1 cellular context compared by ENCODE assay signal in the genomic region with DNA sequence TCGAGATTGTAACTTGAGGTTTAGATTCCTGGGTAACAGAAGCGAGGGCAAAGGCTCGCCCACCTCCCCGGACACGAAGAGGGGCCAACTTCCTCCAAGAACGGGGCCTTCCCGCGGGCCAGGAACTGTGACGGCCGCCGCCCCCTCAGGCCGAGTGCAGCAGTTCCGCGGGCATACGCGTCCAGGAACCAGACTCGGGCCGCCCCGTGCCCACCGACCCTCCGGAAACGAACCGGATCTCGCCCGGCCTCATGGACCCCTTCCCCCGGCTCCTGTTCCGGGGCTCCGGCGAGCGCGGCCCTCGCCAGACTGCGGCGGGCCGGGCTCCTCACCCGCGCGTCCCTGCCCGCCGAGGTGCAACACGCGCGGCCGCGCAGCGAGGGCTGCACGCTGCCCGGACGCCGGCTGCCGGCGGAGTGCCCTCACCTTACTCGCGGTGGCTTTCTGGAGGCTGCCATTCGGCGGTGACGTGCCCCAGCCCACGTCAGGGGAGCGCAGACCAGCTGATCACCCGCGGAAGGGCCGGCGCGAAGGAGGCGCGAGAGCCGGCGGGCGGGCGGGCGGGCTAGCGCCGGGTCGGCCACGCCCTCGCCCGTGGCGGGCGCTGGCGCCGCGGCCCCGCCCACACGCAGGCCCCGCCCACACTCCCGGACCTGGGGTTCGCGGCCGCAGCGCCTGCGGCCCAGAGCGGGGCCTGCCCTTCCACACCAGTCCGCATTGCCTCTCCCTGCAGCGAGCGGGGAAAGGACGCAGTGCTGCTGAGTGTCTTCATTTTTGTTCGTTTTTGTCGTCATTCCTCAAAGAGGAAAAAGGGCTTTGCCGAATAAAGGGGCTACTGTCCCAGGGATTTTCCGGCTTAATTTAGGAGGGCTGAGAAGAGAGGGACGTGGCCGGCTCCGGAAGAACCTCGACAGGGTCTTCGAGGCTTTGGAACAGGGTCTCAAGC.
TF ChIP-seq lines count a peak whose summit lies in the region.

A gene (minus strand): TSS at position 536 of the 946 bp plus-strand sequence. CDS start 78 bp downstream, at position 458.

TF ChIP-seq in HepG2, 621 proteins besides CTCF, POLR2A, EP300 and RAD21 (continued from another document):
- TF ChIP-seq, protein P1, sequence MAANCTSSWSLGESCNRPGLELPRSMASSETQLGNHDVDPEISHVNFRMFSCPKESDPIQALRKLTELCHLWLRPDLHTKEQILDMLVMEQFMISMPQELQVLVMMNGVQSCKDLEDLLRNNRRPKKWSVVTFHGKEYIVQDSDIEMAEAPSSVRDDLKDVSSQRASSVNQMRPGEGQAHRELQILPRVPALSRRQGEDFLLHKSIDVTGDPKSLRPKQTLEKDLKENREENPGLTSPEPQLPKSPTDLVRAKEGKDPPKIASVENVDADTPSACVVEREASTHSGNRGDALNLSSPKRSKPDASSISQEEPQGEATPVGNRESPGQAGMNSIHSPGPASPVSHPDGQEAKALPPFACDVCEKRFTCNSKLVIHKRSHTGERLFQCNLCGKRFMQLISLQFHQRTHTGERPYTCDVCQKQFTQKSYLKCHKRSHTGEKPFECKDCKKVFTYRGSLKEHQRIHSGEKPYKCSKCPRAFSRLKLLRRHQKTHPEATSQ (CRISPR knock-in tag; IDR thresholded peaks at IDR 0.05; ENCODE audit: borderline replicate concordance), result no peak
- TF ChIP-seq SCMH1 (CRISPR knock-in tag; IDR thresholded peaks at IDR 0.05; ENCODE audit: borderline replicate concordance), result no peak
- no peak; the same call in 1 of the 2 replicates for TF ChIP-seq ZNF670 (CRISPR knock-in tag; IDR thresholded peaks at IDR 0.05; ENCODE audit: borderline replicate concordance)
- TF ChIP-seq, protein P2, sequence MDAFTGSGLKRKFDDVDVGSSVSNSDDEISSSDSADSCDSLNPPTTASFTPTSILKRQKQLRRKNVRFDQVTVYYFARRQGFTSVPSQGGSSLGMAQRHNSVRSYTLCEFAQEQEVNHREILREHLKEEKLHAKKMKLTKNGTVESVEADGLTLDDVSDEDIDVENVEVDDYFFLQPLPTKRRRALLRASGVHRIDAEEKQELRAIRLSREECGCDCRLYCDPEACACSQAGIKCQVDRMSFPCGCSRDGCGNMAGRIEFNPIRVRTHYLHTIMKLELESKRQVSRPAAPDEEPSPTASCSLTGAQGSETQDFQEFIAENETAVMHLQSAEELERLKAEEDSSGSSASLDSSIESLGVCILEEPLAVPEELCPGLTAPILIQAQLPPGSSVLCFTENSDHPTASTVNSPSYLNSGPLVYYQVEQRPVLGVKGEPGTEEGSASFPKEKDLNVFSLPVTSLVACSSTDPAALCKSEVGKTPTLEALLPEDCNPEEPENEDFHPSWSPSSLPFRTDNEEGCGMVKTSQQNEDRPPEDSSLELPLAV (CRISPR knock-in tag; conservative IDR thresholded peaks at IDR 0.05; ENCODE audit: low read depth), result no peak
- TF ChIP-seq, protein P3, sequence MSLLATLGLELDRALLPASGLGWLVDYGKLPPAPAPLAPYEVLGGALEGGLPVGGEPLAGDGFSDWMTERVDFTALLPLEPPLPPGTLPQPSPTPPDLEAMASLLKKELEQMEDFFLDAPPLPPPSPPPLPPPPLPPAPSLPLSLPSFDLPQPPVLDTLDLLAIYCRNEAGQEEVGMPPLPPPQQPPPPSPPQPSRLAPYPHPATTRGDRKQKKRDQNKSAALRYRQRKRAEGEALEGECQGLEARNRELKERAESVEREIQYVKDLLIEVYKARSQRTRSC (CRISPR knock-in tag; IDR thresholded peaks at IDR 0.05; ENCODE audit: low read depth), result no peak
- TF ChIP-seq NR2F2 (IDR thresholded peaks at IDR 0.05; ENCODE audit: borderline replicate concordance, low read depth), result no peak
- TF ChIP-seq CHCHD3 (CRISPR knock-in tag; IDR thresholded peaks at IDR 0.05), result no peak
- TF ChIP-seq FOSL2 (CRISPR knock-in tag; IDR thresholded peaks at IDR 0.05), result no peak; the same call in 1 of the 2 replicates
- TF ChIP-seq DNMT3B (CRISPR knock-in tag; conservative IDR thresholded peaks at IDR 0.05), result no peak
- TF ChIP-seq, protein P4, sequence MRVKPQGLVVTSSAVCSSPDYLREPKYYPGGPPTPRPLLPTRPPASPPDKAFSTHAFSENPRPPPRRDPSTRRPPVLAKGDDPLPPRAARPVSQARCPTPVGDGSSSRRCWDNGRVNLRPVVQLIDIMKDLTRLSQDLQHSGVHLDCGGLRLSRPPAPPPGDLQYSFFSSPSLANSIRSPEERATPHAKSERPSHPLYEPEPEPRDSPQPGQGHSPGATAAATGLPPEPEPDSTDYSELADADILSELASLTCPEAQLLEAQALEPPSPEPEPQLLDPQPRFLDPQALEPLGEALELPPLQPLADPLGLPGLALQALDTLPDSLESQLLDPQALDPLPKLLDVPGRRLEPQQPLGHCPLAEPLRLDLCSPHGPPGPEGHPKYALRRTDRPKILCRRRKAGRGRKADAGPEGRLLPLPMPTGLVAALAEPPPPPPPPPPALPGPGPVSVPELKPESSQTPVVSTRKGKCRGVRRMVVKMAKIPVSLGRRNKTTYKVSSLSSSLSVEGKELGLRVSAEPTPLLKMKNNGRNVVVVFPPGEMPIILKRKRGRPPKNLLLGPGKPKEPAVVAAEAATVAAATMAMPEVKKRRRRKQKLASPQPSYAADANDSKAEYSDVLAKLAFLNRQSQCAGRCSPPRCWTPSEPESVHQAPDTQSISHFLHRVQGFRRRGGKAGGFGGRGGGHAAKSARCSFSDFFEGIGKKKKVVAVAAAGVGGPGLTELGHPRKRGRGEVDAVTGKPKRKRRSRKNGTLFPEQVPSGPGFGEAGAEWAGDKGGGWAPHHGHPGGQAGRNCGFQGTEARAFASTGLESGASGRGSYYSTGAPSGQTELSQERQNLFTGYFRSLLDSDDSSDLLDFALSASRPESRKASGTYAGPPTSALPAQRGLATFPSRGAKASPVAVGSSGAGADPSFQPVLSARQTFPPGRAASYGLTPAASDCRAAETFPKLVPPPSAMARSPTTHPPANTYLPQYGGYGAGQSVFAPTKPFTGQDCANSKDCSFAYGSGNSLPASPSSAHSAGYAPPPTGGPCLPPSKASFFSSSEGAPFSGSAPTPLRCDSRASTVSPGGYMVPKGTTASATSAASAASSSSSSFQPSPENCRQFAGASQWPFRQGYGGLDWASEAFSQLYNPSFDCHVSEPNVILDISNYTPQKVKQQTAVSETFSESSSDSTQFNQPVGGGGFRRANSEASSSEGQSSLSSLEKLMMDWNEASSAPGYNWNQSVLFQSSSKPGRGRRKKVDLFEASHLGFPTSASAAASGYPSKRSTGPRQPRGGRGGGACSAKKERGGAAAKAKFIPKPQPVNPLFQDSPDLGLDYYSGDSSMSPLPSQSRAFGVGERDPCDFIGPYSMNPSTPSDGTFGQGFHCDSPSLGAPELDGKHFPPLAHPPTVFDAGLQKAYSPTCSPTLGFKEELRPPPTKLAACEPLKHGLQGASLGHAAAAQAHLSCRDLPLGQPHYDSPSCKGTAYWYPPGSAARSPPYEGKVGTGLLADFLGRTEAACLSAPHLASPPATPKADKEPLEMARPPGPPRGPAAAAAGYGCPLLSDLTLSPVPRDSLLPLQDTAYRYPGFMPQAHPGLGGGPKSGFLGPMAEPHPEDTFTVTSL (CRISPR knock-in tag; IDR thresholded peaks at IDR 0.05; ENCODE audit: borderline replicate concordance), result no peak
- 0 out of 2 replicates have a peak, but pooled peaks have one; percentile 62 for TF ChIP-seq KLF11 (CRISPR knock-in tag; IDR thresholded peaks at IDR 0.05)
- TF ChIP-seq ZNF7 (CRISPR knock-in tag; IDR thresholded peaks at IDR 0.05), result no peak
- no peak for TF ChIP-seq NAIF1 (CRISPR knock-in tag; IDR thresholded peaks at IDR 0.05; ENCODE audit: borderline replicate concordance)
- TF ChIP-seq, protein P5, sequence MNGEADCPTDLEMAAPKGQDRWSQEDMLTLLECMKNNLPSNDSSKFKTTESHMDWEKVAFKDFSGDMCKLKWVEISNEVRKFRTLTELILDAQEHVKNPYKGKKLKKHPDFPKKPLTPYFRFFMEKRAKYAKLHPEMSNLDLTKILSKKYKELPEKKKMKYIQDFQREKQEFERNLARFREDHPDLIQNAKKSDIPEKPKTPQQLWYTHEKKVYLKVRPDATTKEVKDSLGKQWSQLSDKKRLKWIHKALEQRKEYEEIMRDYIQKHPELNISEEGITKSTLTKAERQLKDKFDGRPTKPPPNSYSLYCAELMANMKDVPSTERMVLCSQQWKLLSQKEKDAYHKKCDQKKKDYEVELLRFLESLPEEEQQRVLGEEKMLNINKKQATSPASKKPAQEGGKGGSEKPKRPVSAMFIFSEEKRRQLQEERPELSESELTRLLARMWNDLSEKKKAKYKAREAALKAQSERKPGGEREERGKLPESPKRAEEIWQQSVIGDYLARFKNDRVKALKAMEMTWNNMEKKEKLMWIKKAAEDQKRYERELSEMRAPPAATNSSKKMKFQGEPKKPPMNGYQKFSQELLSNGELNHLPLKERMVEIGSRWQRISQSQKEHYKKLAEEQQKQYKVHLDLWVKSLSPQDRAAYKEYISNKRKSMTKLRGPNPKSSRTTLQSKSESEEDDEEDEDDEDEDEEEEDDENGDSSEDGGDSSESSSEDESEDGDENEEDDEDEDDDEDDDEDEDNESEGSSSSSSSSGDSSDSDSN (CRISPR knock-in tag; IDR thresholded peaks at IDR 0.05), result peak; percentile 63
- TF ChIP-seq GZF1 (CRISPR knock-in tag; IDR thresholded peaks at IDR 0.05), result no peak
- TF ChIP-seq ZSCAN22 (CRISPR knock-in tag; IDR thresholded peaks at IDR 0.05), result no peak
- TF ChIP-seq SMARCE1 (IDR thresholded peaks at IDR 0.05; ENCODE audit: borderline replicate concordance), result no peak
- TF ChIP-seq TBX3 (IDR thresholded peaks at IDR 0.05; ENCODE audit: borderline replicate concordance), result no peak
